In genomic region chr1:36081926-36082485, GRCh38 we compare ENCODE assay signal across 33 cellular contexts. TPM values are rescaled to one million over a fixed set of nuclear protein-coding genes. Genes with fewer than 3 reads are reported as not detected.
DNase-seq lines count a peak whose midpoint lies in the region; ATAC-seq and TF ChIP-seq lines count a peak whose summit lies in the region.
"Had no signal": no experiment of that assay in that cellular context is flagged by ENCODE, and none has a peak within 500 bp of the region (broad histone marks: within the 10 kb centered on the region; RNA-seq: fewer than 3 reads in every experiment).

No MANE protein-coding gene starts in this region.

- H3K27ac ChIP-seq in upper lobe of right lung = no peak overlapping the region
- H3K27ac ChIP-seq: colonic mucosa, epithelial cell of prostate, left lung had no signal

- H3K4me3 Mint-ChIP-seq in nephron progenitor cell = no peak overlapping the region
- H3K4me3 Mint-ChIP-seq in activated T-helper 2 cell treated with anti-CD3 and anti-CD28 coated beads, Interferon-gamma antibody, Interleukin-2, Interleukin-4, amounts not matched to agents 10 μg/mL and 5 μg/mL and 100 μg/mL, durations not matched to agents 14 hours and 24 hours and 36 hours (ENCODE audit: low read depth) = no peak overlapping the region
- H3K4me3 Mint-ChIP-seq: CD14-positive monocyte; immature natural killer cell; stimulated activated naive B cell treated with anti-CD40 and anti-IgM and Interleukin-4, amounts not matched to agents 10 μg/mL and 1 μg/mL and 100 μg/mL, for 72 hours; T-helper 1 cell treated with Interleukin-12 subunit alpha and Interleukin-12 subunit beta and Interleukin-4 antibody, amounts not matched to agents 30 μg/mL and 1 μg/mL, for 36 hours had no signal

- no peaks in the 10 kb centered on the region for H3K9me3 Mint-ChIP-seq in nephron progenitor cell
- no peaks in the 10 kb centered on the region for H3K9me3 Mint-ChIP-seq in activated T-helper 2 cell treated with anti-CD3 and anti-CD28 coated beads, Interferon-gamma antibody, Interleukin-2, Interleukin-4, amounts not matched to agents 10 μg/mL and 5 μg/mL and 100 μg/mL, durations not matched to agents 14 hours and 24 hours and 36 hours
- H3K9me3 Mint-ChIP-seq: immature natural killer cell; stimulated activated naive B cell treated with anti-CD40 and anti-IgM and Interleukin-4, amounts not matched to agents 10 μg/mL and 1 μg/mL and 100 μg/mL, for 72 hours; T-helper 1 cell treated with Interleukin-12 subunit alpha and Interleukin-12 subunit beta and Interleukin-4 antibody, amounts not matched to agents 30 μg/mL and 1 μg/mL, for 36 hours had no signal

- peaks cover 13% of the 10 kb centered on the region for H3K27me3 Mint-ChIP-seq in nephron progenitor cell (ENCODE audit: low read depth, poor library complexity)
- peaks cover 21% of the 10 kb centered on the region for H3K27me3 Mint-ChIP-seq in activated T-helper 2 cell treated with anti-CD3 and anti-CD28 coated beads, Interferon-gamma antibody, Interleukin-2, Interleukin-4, amounts not matched to agents 10 μg/mL and 5 μg/mL and 100 μg/mL, durations not matched to agents 14 hours and 24 hours and 36 hours (ENCODE audit: low read depth)

- H3K27me3 ChIP-seq in upper lobe of right lung = peaks cover 8% of the 10 kb centered on the region
- H3K27me3 ChIP-seq: colonic mucosa had no signal

- no peak overlapping the region for H3K27ac Mint-ChIP-seq in nephron progenitor cell
- no peak overlapping the region for H3K27ac Mint-ChIP-seq in activated T-helper 2 cell treated with anti-CD3 and anti-CD28 coated beads, Interferon-gamma antibody, Interleukin-2, Interleukin-4, amounts not matched to agents 10 μg/mL and 5 μg/mL and 100 μg/mL, durations not matched to agents 14 hours and 24 hours and 36 hours
- H3K27ac Mint-ChIP-seq: immature natural killer cell; stimulated activated naive B cell treated with anti-CD40 and anti-IgM and Interleukin-4, amounts not matched to agents 10 μg/mL and 1 μg/mL and 100 μg/mL, for 72 hours; T-helper 1 cell treated with Interleukin-12 subunit alpha and Interleukin-12 subunit beta and Interleukin-4 antibody, amounts not matched to agents 30 μg/mL and 1 μg/mL, for 36 hours had no signal

- H3K4me1 ChIP-seq in upper lobe of right lung = peaks cover 10% of the 10 kb centered on the region
- H3K4me1 ChIP-seq: colonic mucosa had no signal

- DNase-seq in NCI-H2171 treated with DMSO at 0.1 percent for 48 hours (lab: John Stamatoyannopoulos, UW) (peak; percentile 30), NCI-H2171 (lab: John Stamatoyannopoulos, UW) (no peak), NCI-H69 (lab: John Stamatoyannopoulos, UW) (peak; percentile 34), epithelial cell of esophagus (ENCODE audit: low read depth) (no peak), upper lobe of right lung (no peak), nephron progenitor cell (no peak), NCI-H128 (lab: John Stamatoyannopoulos, UW; ENCODE audit: unreplicated experiment) (no peak)
- no peak for DNase-seq in activated T-helper 2 cell treated with anti-CD3 and anti-CD28 coated beads, Interferon-gamma antibody, Interleukin-2, Interleukin-4, amounts not matched to agents 10 μg/mL and 5 μg/mL and 100 μg/mL, durations not matched to agents 14 hours and 24 hours and 36 hours (ENCODE audit: low spot score)
- DNase-seq: 8988T; activated CD4-positive, alpha-beta T cell treated with anti-CD3 and anti-CD28 coated beads, Interleukin-2, amount 50 U/mL, for 4 hours; activated naive CD4-positive, alpha-beta T cell treated with Interleukin-2 at 50 U/mL for 16 hours; Caco-2; colonic mucosa; DMS79 treated with DMSO at 0.1 percent for 48 hours; effector CD4-positive, alpha-beta T cell; GF-D8; immature natural killer cell; left lung; NCI-H1048; NCI-H187 treated with DMSO at 0.1 percent for 48 hours; NCI-H345; nucleus accumbens; stimulated activated naive B cell treated with anti-CD40 and anti-IgM and Interleukin-4, amounts not matched to agents 10 μg/mL and 1 μg/mL and 100 μg/mL, for 72 hours; substantia nigra; trophoblast cell had no signal

- intact Hi-C loops in upper lobe of right lung (cut with DNase I) = no loop called here
- intact Hi-C loops in activated T-helper 2 cell treated with anti-CD3 and anti-CD28 coated beads, Interferon-gamma antibody, Interleukin-2, Interleukin-4, amounts not matched to agents 10 μg/mL and 5 μg/mL and 100 μg/mL, durations not matched to agents 14 hours and 24 hours and 36 hours (cut with micrococcal nuclease) = no loop called here

- H3K36me3 Mint-ChIP-seq in nephron progenitor cell (ENCODE audit: low read depth) = no peaks in the 10 kb centered on the region
- no peaks in the 10 kb centered on the region for H3K36me3 Mint-ChIP-seq in activated T-helper 2 cell treated with anti-CD3 and anti-CD28 coated beads, Interferon-gamma antibody, Interleukin-2, Interleukin-4, amounts not matched to agents 10 μg/mL and 5 μg/mL and 100 μg/mL, durations not matched to agents 14 hours and 24 hours and 36 hours (ENCODE audit: low read depth)
- H3K36me3 Mint-ChIP-seq: CD14-positive monocyte; immature natural killer cell; stimulated activated naive B cell treated with anti-CD40 and anti-IgM and Interleukin-4, amounts not matched to agents 10 μg/mL and 1 μg/mL and 100 μg/mL, for 72 hours had no signal

- peak; percentile 7 for ATAC-seq in upper lobe of right lung
- ATAC-seq: activated CD4-positive, CD25-positive, alpha-beta regulatory T cell treated with anti-CD3 and anti-CD28 coated beads, Interleukin-2, amount 50 U/mL, for 24 hours; left lung; Right ventricle myocardium inferior; SK-N-SH treated with all-trans-retinoic acid at 6 μM for 48 hours; stimulated activated naive B cell treated with anti-CD40 and anti-IgM and Interleukin-4, amounts not matched to agents 10 μg/mL and 1 μg/mL and 100 μg/mL, for 72 hours had no signal

- no peaks in the 10 kb centered on the region for H3K36me3 ChIP-seq in upper lobe of right lung
- H3K36me3 ChIP-seq: colonic mucosa, left lung had no signal

- TF ChIP-seq CTCF in epithelial cell of esophagus (IDR thresholded peaks at IDR 0.05; ENCODE audit: insufficient read depth, low read depth, low read length, missing control alignments) (peak; percentile 6), upper lobe of right lung (IDR thresholded peaks at IDR 0.05) (no peak), nephron progenitor cell (IDR thresholded peaks at IDR 0.05) (no peak)

- peaks cover 10% of the 10 kb centered on the region for H3K4me1 Mint-ChIP-seq in nephron progenitor cell
- H3K4me1 Mint-ChIP-seq in activated T-helper 2 cell treated with anti-CD3 and anti-CD28 coated beads, Interferon-gamma antibody, Interleukin-2, Interleukin-4, amounts not matched to agents 10 μg/mL and 5 μg/mL and 100 μg/mL, durations not matched to agents 14 hours and 24 hours and 36 hours (ENCODE audit: low read depth) = no peaks in the 10 kb centered on the region

- H3K9me3 ChIP-seq in upper lobe of right lung = no peaks in the 10 kb centered on the region
- H3K9me3 ChIP-seq: Caco-2, colonic mucosa, left lung had no signal

- H3K4me3 ChIP-seq in epithelial cell of esophagus (ENCODE audit: low read length) (no peak overlapping the region), upper lobe of right lung (no peak overlapping the region)
- H3K4me3 ChIP-seq: colonic mucosa, left lung had no signal

RNA-seq across cellular contexts. Expression of gene TEKT2, which starts 1.9 kb away (rescaled TPM):
- 0.35 TPM for total RNA-seq in upper lobe of right lung
- total RNA-seq in activated T-helper 2 cell treated with anti-CD3 and anti-CD28 coated beads, Interferon-gamma antibody, Interleukin-2, Interleukin-4, amounts not matched to agents 10 μg/mL and 5 μg/mL and 100 μg/mL, durations not matched to agents 14 hours and 24 hours and 36 hours = 0.18 and 0.21 TPM in 2 replicates
- total RNA-seq: Caco-2, cardiac septum, HT1080, Right ventricle myocardium inferior had no signal

RNA-seq across cellular contexts. Expression of gene ADPRS, which starts 6.7 kb away (rescaled TPM):
- total RNA-seq in upper lobe of right lung = 26.9 TPM
- 33.6 and 35.3 TPM in 2 replicates for total RNA-seq in activated T-helper 2 cell treated with anti-CD3 and anti-CD28 coated beads, Interferon-gamma antibody, Interleukin-2, Interleukin-4, amounts not matched to agents 10 μg/mL and 5 μg/mL and 100 μg/mL, durations not matched to agents 14 hours and 24 hours and 36 hours

RNA-seq across cellular contexts. Expression of gene COL8A2, which starts 43.0 kb away (rescaled TPM):
- 16.2 TPM for total RNA-seq in upper lobe of right lung
- not detected in 2 replicates for total RNA-seq in activated T-helper 2 cell treated with anti-CD3 and anti-CD28 coated beads, Interferon-gamma antibody, Interleukin-2, Interleukin-4, amounts not matched to agents 10 μg/mL and 5 μg/mL and 100 μg/mL, durations not matched to agents 14 hours and 24 hours and 36 hours

Comparison
In these comparisons a context has a peak if more than half of its experiments do, and no peak if none do; other contexts are left out.
1. DNase-seq: peak in NCI-H2171 treated with DMSO at 0.1 percent for 48 hours (single experiment) and NCI-H69 (single experiment); none in NCI-H2171 (single experiment), epithelial cell of esophagus (single experiment), upper lobe of right lung (single experiment), nephron progenitor cell (single experiment), activated T-helper 2 cell treated with anti-CD3 and anti-CD28 coated beads, Interferon-gamma antibody, Interleukin-2, Interleukin-4, amounts not matched to agents 10 μg/mL and 5 μg/mL and 100 μg/mL, durations not matched to agents 14 hours and 24 hours and 36 hours (single experiment) and NCI-H128 (single experiment).
2. RNA of gene COL8A2, which starts 43.0 kb away (total RNA-seq): 16.2 TPM in upper lobe of right lung (single experiment); not detected in activated T-helper 2 cell treated with anti-CD3 and anti-CD28 coated beads, Interferon-gamma antibody, Interleukin-2, Interleukin-4, amounts not matched to agents 10 μg/mL and 5 μg/mL and 100 μg/mL, durations not matched to agents 14 hours and 24 hours and 36 hours; every median in the first group is over 10 times any median in the second.